In genomic region chr3:143334231-143334630, GRCh38 we compare ENCODE assay signal across 15 cellular contexts.
DNase-seq lines count a peak whose midpoint lies in the region; ATAC-seq, FAIRE-seq and TF ChIP-seq lines count a peak whose summit lies in the region.
"Had no signal": no experiment of that assay in that cellular context is flagged by ENCODE, and none has a peak within 500 bp of the region (broad histone marks: within the 10 kb centered on the region; RNA-seq: fewer than 3 reads in every experiment).

No MANE protein-coding gene starts in this region.

- H3K27me3 ChIP-seq in bronchial epithelial cell (ENCODE audit: control insufficient read depth, insufficient read depth, low read length) = no peaks in the 10 kb centered on the region
- H3K27me3 ChIP-seq in mesenchymal stem cell (ENCODE audit: control insufficient read depth in 1 of 2, insufficient read depth in 1 of 2, low read length in 2 of 2) = no peaks in the 10 kb centered on the region

- no peak overlapping the region for H3K4me2 ChIP-seq in mesenchymal stem cell (ENCODE audit: low read length, poor library complexity, severe bottlenecking)

- H3K79me1 ChIP-seq in mesenchymal stem cell (replicated peaks; ENCODE audit: low read length, poor library complexity, severe bottlenecking) = no peaks in the 10 kb centered on the region

- H3K36me3 ChIP-seq in bronchial epithelial cell (ENCODE audit: control insufficient read depth, insufficient read depth, low read length) (no peaks in the 10 kb centered on the region), mesenchymal stem cell (ENCODE audit: control insufficient read depth in 1 of 2, insufficient read depth in 2 of 2, low read depth in 1 of 2, low read length in 2 of 2) (no peaks in the 10 kb centered on the region)

- POLR2A ChIA-PET in activated CD4-positive, alpha-beta T cell treated with anti-CD3 and anti-CD28 coated beads, Interleukin-2, amount 10 ng/mL, durations not matched to agents 7 days and 5 days (lab: Charles Lee) = no interaction called here

- H3K4ac ChIP-seq in mesenchymal stem cell (ENCODE audit: low read depth in 1 of 2, low read length in 2 of 2) = no peak overlapping the region

- FAIRE-seq in bronchial epithelial cell (lab: Jason Lieb, UNC) (no peak), GM19239 (lab: Jason Lieb, UNC) (no peak)
- FAIRE-seq: A204.1 had no signal

- no peak overlapping the region for H2BK12ac ChIP-seq in mesenchymal stem cell (ENCODE audit: low read length in 2 of 2)

- no peak overlapping the region for H4K8ac ChIP-seq in mesenchymal stem cell (ENCODE audit: low read length)

- no peak overlapping the region for H2AFZ ChIP-seq in mesenchymal stem cell (ENCODE audit: low read depth, low read length)

- H3K4me3 ChIP-seq in bronchial epithelial cell (ENCODE audit: low read depth, low read length) = no peak overlapping the region
- no peak overlapping the region for H3K4me3 ChIP-seq in mesenchymal stem cell (ENCODE audit: insufficient read depth in 1 of 2, low read depth in 1 of 2, low read length in 2 of 2)

- no peak for TF ChIP-seq CTCF in bronchial epithelial cell (IDR thresholded peaks at IDR 0.05; ENCODE audit: insufficient read depth, low read length, severe bottlenecking)
- TF ChIP-seq CTCF in natural killer cell (IDR thresholded peaks at IDR 0.05) = no peak

- no peaks in the 10 kb centered on the region for H3K27me3 Mint-ChIP-seq in activated CD4-positive, alpha-beta T cell treated with anti-CD3 and anti-CD28 coated beads, Interleukin-2, amount 10 ng/mL, durations not matched to agents 7 days and 5 days
- no peaks in the 10 kb centered on the region for H3K27me3 Mint-ChIP-seq in natural killer cell (ENCODE audit: low read depth in 2 of 2)
- H3K27me3 Mint-ChIP-seq: CD4-positive, alpha-beta T cell had no signal

- DNase-seq in HCEC 1CT = peak; percentile 54
- DNase-seq in RKO (ENCODE audit: low spot score) = peak; percentile 21
- peak; percentile 10 for DNase-seq in bronchial epithelial cell (ENCODE audit: low read depth)
- DNase-seq in mesenchymal stem cell = no peak
- no peak for DNase-seq in GM19239 (ENCODE audit: insufficient read length, low spot score)
- DNase-seq in activated CD4-positive, alpha-beta T cell treated with anti-CD3 and anti-CD28 coated beads, Interleukin-2, amount 10 ng/mL, durations not matched to agents 7 days and 5 days = no peak
- no peak for DNase-seq in natural killer cell
- DNase-seq: C1 segment of cervical spinal cord; CD4-positive, alpha-beta T cell; DND-41; GF-D8; IMR-90 had no signal

- H3K14ac ChIP-seq in mesenchymal stem cell (ENCODE audit: low read length in 2 of 2) = no peak overlapping the region

- H3K9me3 ChIP-seq in mesenchymal stem cell (ENCODE audit: control insufficient read depth, low read length) = peaks cover 10% of the 10 kb centered on the region

- H2BK15ac ChIP-seq in mesenchymal stem cell (ENCODE audit: low read depth, poor library complexity, severe bottlenecking) = no peak overlapping the region

- 94% methylated on average over 3 of the region's 4 CpGs for WGBS in mesenchymal stem cell

- peak overlapping the region; percentile 32 for H2AK5ac ChIP-seq in mesenchymal stem cell (ENCODE audit: low read length, severe bottlenecking)

- H3K9ac ChIP-seq in mesenchymal stem cell (ENCODE audit: low read length) = no peak overlapping the region

- H4K91ac ChIP-seq in mesenchymal stem cell (ENCODE audit: low read length) = no peak overlapping the region

- no peak overlapping the region for H2BK120ac ChIP-seq in mesenchymal stem cell (ENCODE audit: low read depth, low read length)

- no peak overlapping the region for H3K27ac ChIP-seq in mesenchymal stem cell (ENCODE audit: low read length, poor library complexity, severe bottlenecking)

- no peak overlapping the region for H3K18ac ChIP-seq in mesenchymal stem cell (ENCODE audit: low read depth in 1 of 2, low read length in 2 of 2)

- H3K23ac ChIP-seq in mesenchymal stem cell (ENCODE audit: low read length in 2 of 2) = no peak overlapping the region

- no peaks in the 10 kb centered on the region for H3K9me3 Mint-ChIP-seq in activated CD4-positive, alpha-beta T cell treated with anti-CD3 and anti-CD28 coated beads, Interleukin-2, amount 10 ng/mL, durations not matched to agents 7 days and 5 days
- peaks cover 0 to 2% of the 10 kb centered on the region in 2 donors for H3K9me3 Mint-ChIP-seq in natural killer cell
- H3K9me3 Mint-ChIP-seq: CD4-positive, alpha-beta T cell had no signal

- H3K4me1 ChIP-seq in mesenchymal stem cell (ENCODE audit: control insufficient read depth, insufficient read depth, low read depth, low read length) = peaks cover 12% of the 10 kb centered on the region

- H3K27ac Mint-ChIP-seq in activated CD4-positive, alpha-beta T cell treated with anti-CD3 and anti-CD28 coated beads, Interleukin-2, amount 10 ng/mL, durations not matched to agents 7 days and 5 days = no peak overlapping the region
- no peak overlapping the region for H3K27ac Mint-ChIP-seq in natural killer cell
- H3K27ac Mint-ChIP-seq: B cell; CD4-positive, alpha-beta T cell had no signal

- no peak for ATAC-seq in natural killer cell
- ATAC-seq: HCT116 had no signal

- H3K4me3 Mint-ChIP-seq in activated CD4-positive, alpha-beta T cell treated with anti-CD3 and anti-CD28 coated beads, Interleukin-2, amount 10 ng/mL, durations not matched to agents 7 days and 5 days = no peak overlapping the region
- no peak overlapping the region for H3K4me3 Mint-ChIP-seq in natural killer cell
- H3K4me3 Mint-ChIP-seq: B cell; CD4-positive, alpha-beta T cell had no signal

- CTCF ChIA-PET in activated CD4-positive, alpha-beta T cell treated with anti-CD3 and anti-CD28 coated beads, Interleukin-2, amount 10 ng/mL, durations not matched to agents 7 days and 5 days (lab: Charles Lee) = no interaction called here

- H3K36me3 Mint-ChIP-seq in activated CD4-positive, alpha-beta T cell treated with anti-CD3 and anti-CD28 coated beads, Interleukin-2, amount 10 ng/mL, durations not matched to agents 7 days and 5 days (ENCODE audit: low read depth) = no peaks in the 10 kb centered on the region
- peaks cover 19% of the 10 kb centered on the region for H3K36me3 Mint-ChIP-seq in natural killer cell

- H3K4me1 Mint-ChIP-seq in activated CD4-positive, alpha-beta T cell treated with anti-CD3 and anti-CD28 coated beads, Interleukin-2, amount 10 ng/mL, durations not matched to agents 7 days and 5 days = no peaks in the 10 kb centered on the region
- peaks cover 12% of the 10 kb centered on the region in 2 donors for H3K4me1 Mint-ChIP-seq in natural killer cell
- H3K4me1 Mint-ChIP-seq: B cell had no signal

- intact Hi-C loops in natural killer cell (cut with micrococcal nuclease) = no loop called here

- H2BK5ac ChIP-seq in mesenchymal stem cell (ENCODE audit: low read depth, low read length, poor library complexity, severe bottlenecking) = no peak overlapping the region

Comparison
In these comparisons a context has a peak if more than half of its experiments do, and no peak if none do; other contexts are left out.
1. DNase-seq: peak in HCEC 1CT (single experiment), RKO (single experiment) and bronchial epithelial cell (single experiment); none in mesenchymal stem cell (single experiment), GM19239 (single experiment), activated CD4-positive, alpha-beta T cell treated with anti-CD3 and anti-CD28 coated beads, Interleukin-2, amount 10 ng/mL, durations not matched to agents 7 days and 5 days (single experiment) and natural killer cell (single experiment).